Comparison of ENCODE assay signal across 1 cellular context in the genomic region with DNA sequence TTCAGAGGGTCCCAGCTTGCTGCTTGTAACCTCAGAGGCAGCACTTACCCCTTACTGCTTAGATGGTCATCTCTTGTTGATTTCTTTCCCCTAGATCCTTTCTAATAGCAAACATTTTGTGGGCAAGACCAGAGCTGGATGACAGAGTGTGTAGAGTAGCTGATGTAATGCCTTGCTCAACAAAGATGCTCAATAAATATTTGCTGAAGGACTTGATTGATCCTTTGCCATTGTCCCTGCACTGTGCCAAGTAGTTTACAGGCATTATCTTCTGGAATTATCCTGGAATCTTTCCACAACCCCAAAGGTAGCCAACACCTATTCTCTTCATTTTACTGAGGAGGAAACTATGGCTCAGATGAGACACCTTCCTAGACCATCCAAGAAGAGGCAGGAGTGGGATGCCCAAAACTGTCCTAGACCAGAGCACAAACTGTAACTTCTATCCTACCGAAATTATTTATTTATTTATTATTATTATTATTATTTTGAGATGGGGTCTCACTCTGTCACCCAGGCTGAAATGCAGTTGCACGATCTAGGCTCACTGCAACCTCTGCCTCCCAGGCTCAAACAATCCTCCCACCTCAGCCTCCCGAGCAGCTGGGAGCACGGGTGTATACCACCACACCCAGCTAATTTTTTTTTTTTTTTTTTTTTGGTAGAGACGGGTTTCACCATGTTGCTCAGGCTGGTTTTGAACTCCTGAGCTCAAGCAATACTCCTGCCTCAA.
TF ChIP-seq lines count a peak whose summit lies in the region.

No MANE protein-coding gene starts in this region.

TF ChIP-seq in WTC11, 78 proteins besides CTCF, POLR2A, EP300 and RAD21 (continued from another document):
- TF ChIP-seq, protein P1, sequence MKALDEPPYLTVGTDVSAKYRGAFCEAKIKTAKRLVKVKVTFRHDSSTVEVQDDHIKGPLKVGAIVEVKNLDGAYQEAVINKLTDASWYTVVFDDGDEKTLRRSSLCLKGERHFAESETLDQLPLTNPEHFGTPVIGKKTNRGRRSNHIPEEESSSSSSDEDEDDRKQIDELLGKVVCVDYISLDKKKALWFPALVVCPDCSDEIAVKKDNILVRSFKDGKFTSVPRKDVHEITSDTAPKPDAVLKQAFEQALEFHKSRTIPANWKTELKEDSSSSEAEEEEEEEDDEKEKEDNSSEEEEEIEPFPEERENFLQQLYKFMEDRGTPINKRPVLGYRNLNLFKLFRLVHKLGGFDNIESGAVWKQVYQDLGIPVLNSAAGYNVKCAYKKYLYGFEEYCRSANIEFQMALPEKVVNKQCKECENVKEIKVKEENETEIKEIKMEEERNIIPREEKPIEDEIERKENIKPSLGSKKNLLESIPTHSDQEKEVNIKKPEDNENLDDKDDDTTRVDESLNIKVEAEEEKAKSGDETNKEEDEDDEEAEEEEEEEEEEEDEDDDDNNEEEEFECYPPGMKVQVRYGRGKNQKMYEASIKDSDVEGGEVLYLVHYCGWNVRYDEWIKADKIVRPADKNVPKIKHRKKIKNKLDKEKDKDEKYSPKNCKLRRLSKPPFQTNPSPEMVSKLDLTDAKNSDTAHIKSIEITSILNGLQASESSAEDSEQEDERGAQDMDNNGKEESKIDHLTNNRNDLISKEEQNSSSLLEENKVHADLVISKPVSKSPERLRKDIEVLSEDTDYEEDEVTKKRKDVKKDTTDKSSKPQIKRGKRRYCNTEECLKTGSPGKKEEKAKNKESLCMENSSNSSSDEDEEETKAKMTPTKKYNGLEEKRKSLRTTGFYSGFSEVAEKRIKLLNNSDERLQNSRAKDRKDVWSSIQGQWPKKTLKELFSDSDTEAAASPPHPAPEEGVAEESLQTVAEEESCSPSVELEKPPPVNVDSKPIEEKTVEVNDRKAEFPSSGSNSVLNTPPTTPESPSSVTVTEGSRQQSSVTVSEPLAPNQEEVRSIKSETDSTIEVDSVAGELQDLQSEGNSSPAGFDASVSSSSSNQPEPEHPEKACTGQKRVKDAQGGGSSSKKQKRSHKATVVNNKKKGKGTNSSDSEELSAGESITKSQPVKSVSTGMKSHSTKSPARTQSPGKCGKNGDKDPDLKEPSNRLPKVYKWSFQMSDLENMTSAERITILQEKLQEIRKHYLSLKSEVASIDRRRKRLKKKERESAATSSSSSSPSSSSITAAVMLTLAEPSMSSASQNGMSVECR (CRISPR knock-in tag; IDR thresholded peaks at IDR 0.05; ENCODE audit: borderline replicate concordance) = no peak
